ENCODE assay signal across 13 cellular contexts in the genomic region with DNA sequence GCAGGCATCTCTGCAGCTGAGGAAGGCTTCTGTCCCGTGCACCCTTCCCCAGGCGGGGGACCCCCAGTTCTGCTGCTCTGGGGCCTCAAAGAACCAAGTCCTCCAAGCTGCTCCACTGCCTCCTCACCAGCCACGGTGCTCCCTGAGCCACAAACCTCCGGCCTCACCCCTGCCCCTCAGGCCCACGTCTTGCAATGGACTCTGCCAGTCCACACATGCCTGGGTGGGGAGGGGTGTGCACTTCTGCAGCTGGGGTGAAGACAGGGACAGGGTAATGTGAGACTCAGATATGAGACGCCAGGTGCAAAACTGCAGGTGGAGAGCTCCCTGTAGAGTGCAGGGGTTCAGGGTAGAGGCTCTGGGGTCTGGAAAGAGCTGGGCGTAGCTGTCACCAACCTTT. TPM values are rescaled to one million over a fixed set of nuclear protein-coding genes. Genes with fewer than 3 reads are reported as not detected.
DNase-seq lines count a peak whose midpoint lies in the region; ATAC-seq and TF ChIP-seq lines count a peak whose summit lies in the region.
"Had no signal": no experiment of that assay in that cellular context is flagged by ENCODE, and none has a peak within 500 bp of the region (broad histone marks: within the 10 kb centered on the region; RNA-seq: fewer than 3 reads in every experiment).

No MANE protein-coding gene starts in this region.

- intact Hi-C loops in left ventricle myocardium superior (cut with micrococcal nuclease), result no loop called here
- intact Hi-C loops in heart right ventricle (cut with DNase I), result loop anchor here in 4 of 10 donors (5.0 to 10.0 kb wide), 3 partner anchors 40 to 82 kb away; a partner anchor contains a TSS

- 74 to 77% methylated on average over 7 of the region's 7 CpGs for WGBS in heart right ventricle, 2 donors

- peaks cover 4% of the 10 kb centered on the region for H3K36me3 Mint-ChIP-seq in type B pancreatic cell
- peaks cover 4% of the 10 kb centered on the region for H3K36me3 Mint-ChIP-seq in T-helper 2 cell treated with Interferon-gamma antibody and Interleukin-4, amounts not matched to agents 5 μg/mL and 100 μg/mL, for 36 hours (ENCODE audit: low read depth)

- DNase-seq in left ventricle myocardium superior, result peak; percentile 21
- no peak for DNase-seq in heart right ventricle
- peak in 2 of 3 donors; percentile 81 to 84 for DNase-seq in Peyer's patch
- DNase-seq in foreskin keratinocyte, result peak; percentile 27 to 59
- no peak for DNase-seq in type B pancreatic cell (ENCODE audit: extremely low spot score, unreplicated experiment)
- DNase-seq in T-helper 2 cell treated with Interferon-gamma antibody and Interleukin-4, amounts not matched to agents 5 μg/mL and 100 μg/mL, for 36 hours (ENCODE audit: low spot score), result no peak
- DNase-seq: activated naive CD4-positive, alpha-beta T cell treated with anti-CD3 and anti-CD28 coated beads for 36 hours; GF-D8; kidney glomerular epithelial cell; SW 1271 had no signal

- H3K27ac Mint-ChIP-seq in type B pancreatic cell, result peak overlapping the region; percentile 73
- H3K27ac Mint-ChIP-seq in T-helper 2 cell treated with Interferon-gamma antibody and Interleukin-4, amounts not matched to agents 5 μg/mL and 100 μg/mL, for 36 hours, result no peak overlapping the region
- H3K27ac Mint-ChIP-seq: activated naive CD4-positive, alpha-beta T cell treated with anti-CD3 and anti-CD28 coated beads for 36 hours had no signal

- peak overlapping the region; percentile 54 for H3K4me3 Mint-ChIP-seq in type B pancreatic cell
- H3K4me3 Mint-ChIP-seq in T-helper 2 cell treated with Interferon-gamma antibody and Interleukin-4, amounts not matched to agents 5 μg/mL and 100 μg/mL, for 36 hours, result no peak overlapping the region

- peaks cover 16% of the 10 kb centered on the region for H3K4me1 Mint-ChIP-seq in type B pancreatic cell (ENCODE audit: unreplicated experiment)
- peaks cover 11% of the 10 kb centered on the region for H3K4me1 Mint-ChIP-seq in T-helper 2 cell treated with Interferon-gamma antibody and Interleukin-4, amounts not matched to agents 5 μg/mL and 100 μg/mL, for 36 hours (ENCODE audit: low read depth)

- no peak for ATAC-seq in left ventricle myocardium superior
- no peak for ATAC-seq in heart right ventricle
- no peak for ATAC-seq in foreskin keratinocyte
- ATAC-seq in HG02938 (IDR thresholded peaks at IDR 0.05; ENCODE audit: unreplicated experiment), result no peak
- ATAC-seq in GM21381 (IDR thresholded peaks at IDR 0.05; ENCODE audit: unreplicated experiment), result no peak

- H3K27ac ChIP-seq in heart right ventricle (no peak overlapping the region), Peyer's patch (peak overlapping the region in 3 of 4 donors; percentile 91 to 97 (median 96)), foreskin keratinocyte (no peak overlapping the region)

- no peaks in the 10 kb centered on the region for H3K27me3 Mint-ChIP-seq in type B pancreatic cell
- no peaks in the 10 kb centered on the region for H3K27me3 Mint-ChIP-seq in T-helper 2 cell treated with Interferon-gamma antibody and Interleukin-4, amounts not matched to agents 5 μg/mL and 100 μg/mL, for 36 hours (ENCODE audit: low read depth)

- no peaks in the 10 kb centered on the region for H3K9me3 ChIP-seq in heart right ventricle
- H3K9me3 ChIP-seq in Peyer's patch, result no peaks in the 10 kb centered on the region

- peak; percentile 49 to 69 for TF ChIP-seq POLR2A in Peyer's patch (IDR thresholded peaks at IDR 0.05)

- no peak overlapping the region for H3K4me3 ChIP-seq in heart right ventricle
- peak overlapping the region in 2 of 4 donors; percentile 34 for H3K4me3 ChIP-seq in Peyer's patch

- H3K36me3 ChIP-seq in heart right ventricle, result peaks cover 0 to 3% (median 0%) of the 10 kb centered on the region in 9 donors
- H3K36me3 ChIP-seq in Peyer's patch, result no peaks in the 10 kb centered on the region

- H3K27me3 ChIP-seq in heart right ventricle, result peaks cover 4 to 14% (median 11%) of the 10 kb centered on the region in 7 donors
- no peaks in the 10 kb centered on the region for H3K27me3 ChIP-seq in Peyer's patch
- no peaks in the 10 kb centered on the region for H3K27me3 ChIP-seq in foreskin keratinocyte

- TF ChIP-seq CTCF in heart right ventricle (IDR thresholded peaks at IDR 0.05) (no peak), Peyer's patch (IDR thresholded peaks at IDR 0.05) (no peak), foreskin keratinocyte (conservative IDR thresholded peaks at IDR 0.05) (no peak), type B pancreatic cell (conservative IDR thresholded peaks at IDR 0.05) (no peak)

- H3K4me1 ChIP-seq in heart right ventricle (peaks cover 20 to 39% (median 29%) of the 10 kb centered on the region in 9 donors), Peyer's patch (peaks cover 0 to 56% (median 10%) of the 10 kb centered on the region in 4 donors), foreskin keratinocyte (peaks cover 10% of the 10 kb centered on the region)

- no peaks in the 10 kb centered on the region for H3K9me3 Mint-ChIP-seq in type B pancreatic cell
- H3K9me3 Mint-ChIP-seq in T-helper 2 cell treated with Interferon-gamma antibody and Interleukin-4, amounts not matched to agents 5 μg/mL and 100 μg/mL, for 36 hours, result no peaks in the 10 kb centered on the region
- H3K9me3 Mint-ChIP-seq: activated naive CD4-positive, alpha-beta T cell treated with anti-CD3 and anti-CD28 coated beads for 36 hours had no signal

RNA-seq across cellular contexts. Expression of a gene that starts 3.2 kb away (rescaled TPM):
- total RNA-seq in left ventricle myocardium superior (31.8 TPM), heart right ventricle (10 to 100 TPM; 16.7 to 37.9 (median 24.8) TPM), Peyer's patch (10 to 100 TPM; 21.0 to 42.7 (median 31.7) TPM), foreskin keratinocyte (28.1 and 30.0 TPM in 2 replicates), type B pancreatic cell (ENCODE audit: low replicate concordance) (33.6 and 46.9 TPM in 2 replicates)
- polyA plus RNA-seq in heart right ventricle (10 to 100 TPM; 31.4 to 55.5 TPM), foreskin keratinocyte (33.1 and 38.2 TPM in 2 replicates)

RNA-seq across cellular contexts. Expression of a gene that starts 5.1 kb away (rescaled TPM):
- total RNA-seq in left ventricle myocardium superior, result 1.3 TPM
- 1 to 10 TPM in 1 of 10 donors, under 1 TPM in 5, not detected in 4; 0.05 to 2.3 (median 0.19) TPM for total RNA-seq in heart right ventricle
- under 1 TPM; 0.13 to 0.37 TPM for polyA plus RNA-seq in heart right ventricle
- total RNA-seq in Peyer's patch, result 100 to 1,000 TPM; 161 to 474 (median 254) TPM
- total RNA-seq in foreskin keratinocyte, result 19.0 and 26.0 TPM in 2 replicates
- polyA plus RNA-seq in foreskin keratinocyte, result 23.1 and 31.2 TPM in 2 replicates
- 25.3 and 66.6 TPM in 2 replicates for total RNA-seq in type B pancreatic cell (ENCODE audit: low replicate concordance)
- total RNA-seq: fibroblast of villous mesenchyme had no signal

RNA-seq across cellular contexts. Expression of a gene that starts 32.1 kb away (rescaled TPM):
- 47.5 TPM for total RNA-seq in left ventricle myocardium superior
- total RNA-seq in heart right ventricle, result 10 to 100 TPM; 20.4 to 52.4 (median 30.0) TPM
- polyA plus RNA-seq in heart right ventricle, result 100 to 1,000 TPM in 1 of 2 donors, 10 to 100 TPM in 1; 56.0 to 187 TPM
- 100 to 1,000 TPM in 3 of 4 donors, 10 to 100 TPM in 1; 82.3 to 143 (median 111) TPM for total RNA-seq in Peyer's patch
- 10.8 and 11.8 TPM in 2 replicates for total RNA-seq in foreskin keratinocyte
- polyA plus RNA-seq in foreskin keratinocyte, result 14.4 and 17.7 TPM in 2 replicates
- 36.2 and 44.0 TPM in 2 replicates for total RNA-seq in type B pancreatic cell (ENCODE audit: low replicate concordance)

RNA-seq across cellular contexts. Expression of a gene that starts 52.9 kb away (rescaled TPM):
- total RNA-seq in left ventricle myocardium superior (0.84 TPM), heart right ventricle (1 to 10 TPM in 4 of 10 donors, under 1 TPM in 6; 0.19 to 3.0 (median 0.74) TPM), Peyer's patch (100 to 1,000 TPM in 3 of 4 donors, 10 to 100 TPM in 1; 95.7 to 254 (median 202) TPM), foreskin keratinocyte (148 and 170 TPM in 2 replicates), type B pancreatic cell (ENCODE audit: low replicate concordance) (51.6 and 156 TPM in 2 replicates)
- polyA plus RNA-seq in heart right ventricle (under 1 TPM; 0.13 to 0.80 TPM), foreskin keratinocyte (149 and 165 TPM in 2 replicates)
- total RNA-seq: activated naive CD4-positive, alpha-beta T cell treated with anti-CD3 and anti-CD28 coated beads for 36 hours had no signal

Comparison
In these comparisons a context has a peak if more than half of its experiments do, and no peak if none do; other contexts are left out.
1. DNase-seq: peak in left ventricle myocardium superior (single experiment), Peyer's patch (2 of 3) and foreskin keratinocyte (2 of 2); none in heart right ventricle (0 of 2), type B pancreatic cell (single experiment) and T-helper 2 cell treated with Interferon-gamma antibody and Interleukin-4, amounts not matched to agents 5 μg/mL and 100 μg/mL, for 36 hours (single experiment).
2. H3K27ac ChIP-seq: peak in Peyer's patch (3 of 4); none in heart right ventricle (0 of 10) and foreskin keratinocyte (single experiment).